ENCODE assay signal across 19 cellular contexts in the genomic region with DNA sequence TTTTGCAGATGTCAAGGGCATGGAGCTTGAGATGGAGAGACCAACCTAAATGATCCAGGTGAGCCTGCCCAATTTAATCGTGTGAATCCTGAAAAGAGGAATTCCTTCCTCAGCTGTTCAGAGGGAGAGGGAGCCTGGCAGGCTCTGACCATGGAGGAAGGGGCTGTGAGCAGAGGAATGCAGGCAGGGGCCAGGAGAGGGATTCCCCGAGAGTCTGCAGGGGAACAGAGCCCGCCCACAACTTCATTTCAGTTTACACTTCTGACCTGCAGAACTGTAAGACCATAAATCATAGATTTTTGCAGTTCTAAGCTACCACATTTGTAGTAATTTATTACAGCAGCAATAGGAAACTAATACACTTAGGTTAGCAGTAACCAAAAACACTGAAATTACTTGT.
DNase-seq lines count a peak whose midpoint lies in the region; ATAC-seq, FAIRE-seq and TF ChIP-seq lines count a peak whose summit lies in the region.
"Had no signal": no experiment of that assay in that cellular context is flagged by ENCODE, and none has a peak within 500 bp of the region (broad histone marks: within the 10 kb centered on the region; RNA-seq: fewer than 3 reads in every experiment).

No MANE protein-coding gene starts in this region.

- H3K79me2 ChIP-seq in GM23338 (replicated peaks; ENCODE audit: insufficient read depth): no peaks in the 10 kb centered on the region

- no peaks in the 10 kb centered on the region for H3K9me2 ChIP-seq in GM23338 (ENCODE audit: insufficient read depth)

- peak; percentile 67 for DNase-seq in GM23338 (ENCODE audit: low spot score)
- DNase-seq in amniotic epithelial cell (ENCODE audit: low read depth): peak; percentile 84
- DNase-seq in iPS-NIHi11 (ENCODE audit: low spot score): peak; percentile 22
- no peak for DNase-seq in neural crest cell (ENCODE audit: low read depth, low spot score)
- DNase-seq in NCI-H524 treated with DMSO at 0.1 percent for 48 hours (lab: John Stamatoyannopoulos, UW): no peak
- DNase-seq in RCC 7860 (ENCODE audit: low spot score): no peak
- DNase-seq in dorsolateral prefrontal cortex: no peak
- DNase-seq: ACHN, C1 segment of cervical spinal cord, GM23248, NCI-H1092, NCI-H1436 treated with DMSO at 0.1 percent for 48 hours, NCI-H2081, NCI-H446 treated with DMSO at 0.1 percent for 48 hours had no signal

- no peak for TF ChIP-seq CTCF in GM23338 (conservative IDR thresholded peaks at IDR 0.05; ENCODE audit: low read depth in 2 of 2)
- no peak for TF ChIP-seq CTCF in neural crest cell (conservative IDR thresholded peaks at IDR 0.05)
- TF ChIP-seq CTCF in dorsolateral prefrontal cortex (IDR thresholded peaks at IDR 0.05 in 54 of 56, conservative IDR thresholded peaks at IDR 0.05 in 2 of 56; ENCODE audit: low read depth in 1 of 56, partially characterized antibody in 56 of 56): no peak

- H3K9me3 Mint-ChIP-seq in GM23338 (peaks cover 4% of the 10 kb centered on the region; the same call in 2 of the 3 replicates), neural crest cell (peaks cover 3% of the 10 kb centered on the region)

- H3K27ac ChIP-seq in GM23338 (ENCODE audit: low read depth) (no peak overlapping the region), dorsolateral prefrontal cortex (no peak overlapping the region)
- H3K27ac ChIP-seq: GM23248, KMS-11, SJSA1 had no signal

- peaks cover 22% of the 10 kb centered on the region for H3K4me1 ChIP-seq in GM23338 (ENCODE audit: insufficient read depth)

- intact Hi-C loops in dorsolateral prefrontal cortex (cut with DNase I): loop anchor here in 1 of 2 donors (10.0 kb wide), 1 partner anchor 91 kb away; no protein-coding TSS in a partner anchor

- peaks cover 4% of the 10 kb centered on the region for H3K36me3 Mint-ChIP-seq in GM23338 (ENCODE audit: low read depth)
- no peaks in the 10 kb centered on the region for H3K36me3 Mint-ChIP-seq in neural crest cell (ENCODE audit: low read depth)

- no peak overlapping the region for H2AFZ ChIP-seq in GM23338
- H2AFZ ChIP-seq: GM23248 had no signal

- peaks cover 32% of the 10 kb centered on the region for H3K4me1 Mint-ChIP-seq in GM23338
- peaks cover 55% of the 10 kb centered on the region for H3K4me1 Mint-ChIP-seq in neural crest cell

- FAIRE-seq in RCC 7860 (lab: Jason Lieb, UNC): no peak
- FAIRE-seq: D721Med had no signal

- peak overlapping the region; percentile 51; the same call in 1 of the 2 replicates for H3K4me2 ChIP-seq in GM23338
- H3K4me2 ChIP-seq: KMS-11 had no signal

- H3K27me3 Mint-ChIP-seq in GM23338 (ENCODE audit: insufficient read depth, low read depth, poor library complexity) (peaks cover 65% of the 10 kb centered on the region), neural crest cell (ENCODE audit: low read depth) (peaks cover 20% of the 10 kb centered on the region)

- H3K27me3 ChIP-seq in GM23338 (ENCODE audit: insufficient read depth) (peaks cover 82% of the 10 kb centered on the region), dorsolateral prefrontal cortex (peaks cover 0 to 24% (median 5%) of the 10 kb centered on the region in 45 donors)

- H3K4me3 Mint-ChIP-seq in GM23338 (no peak overlapping the region), neural crest cell (peak overlapping the region; percentile 46)

- H3K4me3 ChIP-seq in GM23338 (no peak overlapping the region), dorsolateral prefrontal cortex (no peak overlapping the region)
- H3K4me3 ChIP-seq: GM23248, SJSA1 had no signal

- no peaks in the 10 kb centered on the region for H3K36me3 ChIP-seq in GM23338 (ENCODE audit: insufficient read depth)
- H3K36me3 ChIP-seq: SJSA1 had no signal

- H4K20me1 ChIP-seq in GM23338 (replicated peaks; ENCODE audit: insufficient read depth): no peaks in the 10 kb centered on the region; the same call in 1 of the 2 replicates

- H3K27ac Mint-ChIP-seq in GM23338 (no peak overlapping the region), neural crest cell (ENCODE audit: unreplicated experiment) (no peak overlapping the region)

- ATAC-seq in GM23338 (peak; percentile 56), HG03565 (IDR thresholded peaks at IDR 0.05; ENCODE audit: unreplicated experiment) (no peak)
- ATAC-seq: Panc1 had no signal

- H3F3A ChIP-seq in GM23338 (replicated peaks; ENCODE audit: low read depth): no peaks in the 10 kb centered on the region

TF ChIP-seq in GM23338, 12 proteins besides CTCF, POLR2A, EP300 and RAD21:
- TF ChIP-seq CREB1 (CRISPR knock-in tag; IDR thresholded peaks at IDR 0.05; ENCODE audit: low read depth): no peak
- no peak for TF ChIP-seq ZNF462 (CRISPR knock-in tag; IDR thresholded peaks at IDR 0.05)
- no peak for TF ChIP-seq JUNB (IDR thresholded peaks at IDR 0.05; ENCODE audit: unreplicated experiment)
- TF ChIP-seq POLR2AphosphoS5 (IDR thresholded peaks at IDR 0.05; ENCODE audit: low read depth): no peak
- TF ChIP-seq STAT1 (IDR thresholded peaks at IDR 0.05; ENCODE audit: unreplicated experiment): no peak
- peak; percentile 45 for TF ChIP-seq EZH2 (IDR thresholded peaks at IDR 0.05; ENCODE audit: low read depth, unreplicated experiment)
TF ChIP-seq in GM23338: peak in this region for 1.

Comparison
In these comparisons a context has a peak if more than half of its experiments do, and no peak if none do; other contexts are left out.
1. DNase-seq: peak in GM23338 (single experiment), amniotic epithelial cell (single experiment) and iPS-NIHi11 (single experiment); none in neural crest cell (single experiment), NCI-H524 treated with DMSO at 0.1 percent for 48 hours (single experiment), RCC 7860 (single experiment) and dorsolateral prefrontal cortex (0 of 10).